1 cellular context compared by ENCODE assay signal in genomic region chr2:119476301-119477117, GRCh38.
TF ChIP-seq lines count a peak whose summit lies in the region.

No MANE protein-coding gene starts in this region.

TF ChIP-seq in WTC11, 78 proteins besides CTCF, POLR2A, EP300 and RAD21 (continued from another document):
- TF ChIP-seq ARID4B (CRISPR knock-in tag; IDR thresholded peaks at IDR 0.05; ENCODE audit: borderline replicate concordance) (0 out of 2 replicates have a peak, but pooled peaks have one; percentile 27), ZBTB21 (CRISPR knock-in tag; IDR thresholded peaks at IDR 0.05; ENCODE audit: borderline replicate concordance) (0 out of 2 replicates have a peak, but pooled peaks have one; percentile 24), TEAD1 (CRISPR knock-in tag; IDR thresholded peaks at IDR 0.05) (peak; percentile 78; the same call in 1 of the 2 replicates), FOXP1 (CRISPR knock-in tag; IDR thresholded peaks at IDR 0.05; ENCODE audit: borderline replicate concordance) (0 out of 2 replicates have a peak, but pooled peaks have one; percentile 15), NR2C2 (CRISPR knock-in tag; IDR thresholded peaks at IDR 0.05) (no peak), GABPB1 (CRISPR knock-in tag; IDR thresholded peaks at IDR 0.05) (peak; percentile 49; the same call in 1 of the 2 replicates), ZNF416 (CRISPR knock-in tag; IDR thresholded peaks at IDR 0.05) (no peak), ETV6 (CRISPR knock-in tag; IDR thresholded peaks at IDR 0.05) (peak; percentile 53; the same call in 1 of the 2 replicates), ZNF138 (CRISPR knock-in tag; conservative IDR thresholded peaks at IDR 0.05) (no peak; the same call in 1 of the 2 replicates), JUN (CRISPR knock-in tag; IDR thresholded peaks at IDR 0.05) (no peak), MAX (CRISPR knock-in tag; IDR thresholded peaks at IDR 0.05) (peak; percentile 62; the same call in 1 of the 2 replicates), CDX4 (CRISPR knock-in tag; IDR thresholded peaks at IDR 0.05; ENCODE audit: borderline replicate concordance) (no peak)
